ENCODE assay signal across 6 cellular contexts in the genomic region with DNA sequence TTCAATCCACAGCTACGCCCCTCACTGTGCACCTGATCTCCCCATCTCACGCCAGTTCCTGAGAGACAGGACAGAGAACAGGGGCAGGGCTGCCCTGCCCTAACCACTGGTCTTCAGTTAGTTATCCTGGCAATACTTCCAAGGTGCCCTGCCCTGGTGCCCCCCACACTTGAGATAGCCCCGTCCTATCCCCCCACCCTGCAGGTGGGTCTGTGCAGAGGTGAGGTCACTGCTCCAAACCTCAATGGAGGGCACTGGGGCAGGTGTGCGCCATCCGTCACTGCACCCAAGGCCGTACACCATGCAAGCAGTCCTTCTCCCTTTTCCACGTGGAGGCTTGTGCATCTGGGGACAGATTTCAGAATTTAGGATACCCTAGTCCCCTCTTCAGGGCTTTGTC. TPM values are rescaled to one million over a fixed set of nuclear protein-coding genes. Genes with fewer than 3 reads are reported as not detected.
"Had no signal": no experiment of that assay in that cellular context is flagged by ENCODE, and none has a peak within 500 bp of the region (broad histone marks: within the 10 kb centered on the region; RNA-seq: fewer than 3 reads in every experiment).

No MANE protein-coding gene starts in this region.

RNA-seq across cellular contexts. Expression of gene LCN2, which starts 18.6 kb away (rescaled TPM):
- total RNA-seq: activated CD4-positive, alpha-beta memory T cell treated with anti-CD3 and anti-CD28 coated beads, Interleukin-2, amount 10 ng/mL, durations not matched to agents 7 days and 5 days; activated CD8-positive, alpha-beta memory T cell treated with anti-CD3 and anti-CD28 coated beads, Interleukin-2, amount 10 ng/mL, durations not matched to agents 7 days and 5 days; LHCN-M2; NCI-H460; Right ventricle myocardium inferior; T-helper 2 cell treated with Interferon-gamma antibody and Interleukin-4, amounts not matched to agents 100 ng/mL and 5 ng/mL, for 36 hours had no signal
